24 cellular contexts compared by ENCODE assay signal in the genomic region with DNA sequence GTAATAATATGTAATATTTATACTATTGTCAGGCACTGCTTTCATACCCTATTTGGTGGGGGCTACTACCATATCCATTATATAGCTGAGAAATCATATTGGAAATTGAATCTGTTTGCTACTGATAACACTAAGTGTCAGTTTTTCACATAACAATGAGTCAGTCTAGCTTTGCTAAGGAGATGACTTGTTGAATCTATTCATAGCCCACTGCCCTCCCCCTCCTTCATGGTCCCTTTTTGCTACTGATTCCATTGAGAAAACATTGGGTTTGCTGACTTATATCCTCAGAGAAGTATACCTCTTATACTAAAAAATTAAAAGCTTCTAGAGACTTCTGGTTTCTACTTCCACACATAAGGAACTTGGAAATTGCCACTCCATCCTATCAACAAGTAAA.
DNase-seq lines count a peak whose midpoint lies in the region; ATAC-seq, FAIRE-seq and TF ChIP-seq lines count a peak whose summit lies in the region.
"Had no signal": no experiment of that assay in that cellular context is flagged by ENCODE, and none has a peak within 500 bp of the region (broad histone marks: within the 10 kb centered on the region; RNA-seq: fewer than 3 reads in every experiment).

No MANE protein-coding gene starts in this region.

- H3K27ac ChIP-seq in IMR-90 (ENCODE audit: insufficient read depth, low read length) (no peak overlapping the region), gastrocnemius medialis (no peak overlapping the region)
- H3K27ac ChIP-seq: 22Rv1, BLaER1, C4-2B, GM23248 had no signal

- no peak overlapping the region for H3K9ac ChIP-seq in IMR-90 (ENCODE audit: low read depth, low read length)
- H3K9ac ChIP-seq: BLaER1, GM23248 had no signal

- no peak overlapping the region for H2AK5ac ChIP-seq in IMR-90 (ENCODE audit: low read depth, low read length)

- in situ Hi-C loops in IMR-90 (cut with MboI; ENCODE audit: low sequenced_read_pairs) (no loop called here), gastrocnemius medialis (cut with MboI; ENCODE audit: low sequenced_read_pairs in 4 of 4) (no loop called here)

- peak; percentile 8 for DNase-seq in EH (ENCODE audit: low read depth)
- DNase-seq in IMR-90 = peak; percentile 44
- DNase-seq in OCI-M2 (lab: John Stamatoyannopoulos, UW; ENCODE audit: unreplicated experiment) = peak; percentile 4
- peak; percentile 2 for DNase-seq in choroid plexus epithelial cell (ENCODE audit: low read depth)
- no peak for DNase-seq in activated naive CD4-positive, alpha-beta T cell treated with Interleukin-2 at 50 U/mL for 16 hours
- no peak for DNase-seq in NCI-H69 (lab: John Stamatoyannopoulos, UW)
- no peak for DNase-seq in urothelium cell line (ENCODE audit: low spot score)
- no peak for DNase-seq in gastrocnemius medialis
- DNase-seq: Caco-2; CD4-positive, CD25-positive, alpha-beta regulatory T cell; CD8-positive, alpha-beta T cell; DMS153; DND-41; EL; GDM1; GM23248; H9 had no signal

- dilution Hi-C loops in IMR-90 (cut with HindIII; ENCODE audit: low sequenced_read_pairs, unreplicated experiment) = no loop called here

- intact Hi-C loops in IMR-90 (cut with micrococcal nuclease) = no loop called here
- intact Hi-C loops in gastrocnemius medialis (cut with DNase I; ENCODE audit: low total_unique reads) = no loop called here

- no peaks in the 10 kb centered on the region for H3K9me3 ChIP-seq in IMR-90 (ENCODE audit: control insufficient read depth, insufficient read depth, low read length)
- no peaks in the 10 kb centered on the region for H3K9me3 ChIP-seq in gastrocnemius medialis
- H3K9me3 ChIP-seq: BLaER1, Caco-2 had no signal

- BruUV-seq in IMR-90 (replicated peaks; lab: Mats Ljungman, UMichigan) = no TSS peak

- no peaks in the 10 kb centered on the region for H3K79me1 ChIP-seq in IMR-90 (ENCODE audit: low read depth in 1 of 2, low read length in 2 of 2)

- no peak overlapping the region for H2BK120ac ChIP-seq in IMR-90 (ENCODE audit: low read depth, low read length)

- no peaks in the 10 kb centered on the region for H4K20me1 ChIP-seq in IMR-90 (ENCODE audit: insufficient read depth, low read length)
- H4K20me1 ChIP-seq: BLaER1 had no signal

- no peak overlapping the region for H4K8ac ChIP-seq in IMR-90 (ENCODE audit: low read depth in 2 of 2, low read length in 2 of 2)

- no peak overlapping the region for H3K18ac ChIP-seq in IMR-90 (ENCODE audit: low read depth, low read length)

- H3K36me3 ChIP-seq in IMR-90 (ENCODE audit: control insufficient read depth, insufficient read depth, low read length) (no peaks in the 10 kb centered on the region), gastrocnemius medialis (no peaks in the 10 kb centered on the region)
- H3K36me3 ChIP-seq: BLaER1 had no signal

- FAIRE-seq in urothelium cell line (lab: Jason Lieb, UNC) = no peak
- FAIRE-seq: A204.1, GM12878, GM19239 had no signal

- no peak for TF ChIP-seq RAD21 in IMR-90 (IDR thresholded peaks at IDR 0.05; ENCODE audit: low read length)

- no peak overlapping the region for H3K14ac ChIP-seq in IMR-90 (replicated peaks; ENCODE audit: low read depth, low read length)

- TF ChIP-seq CTCF in IMR-90 (conservative IDR thresholded peaks at IDR 0.05; ENCODE audit: low read depth, low read length) = no peak
- no peak for TF ChIP-seq CTCF in choroid plexus epithelial cell (conservative IDR thresholded peaks at IDR 0.05; ENCODE audit: low read depth, low read length)
- TF ChIP-seq CTCF in gastrocnemius medialis (IDR thresholded peaks at IDR 0.05 in 4 of 5, conservative IDR thresholded peaks at IDR 0.05 in 1 of 5) = no peak

- H2AK9ac ChIP-seq in IMR-90 (replicated peaks; ENCODE audit: low read depth, low read length, poor library complexity) = no peak overlapping the region

- H3K4me2 ChIP-seq in IMR-90 (ENCODE audit: low read depth, low read length) = no peak overlapping the region
- H3K4me2 ChIP-seq: BLaER1 had no signal

- no peak overlapping the region for H4K5ac ChIP-seq in IMR-90 (ENCODE audit: low read depth, low read length)

- no peak overlapping the region for H3K23ac ChIP-seq in IMR-90 (ENCODE audit: low read depth, low read length)

- TF ChIP-seq POLR2A in IMR-90 (IDR thresholded peaks at IDR 0.05; ENCODE audit: low read depth, low read length) (no peak), gastrocnemius medialis (IDR thresholded peaks at IDR 0.05) (no peak)

- no peak overlapping the region for H2BK20ac ChIP-seq in IMR-90 (ENCODE audit: low read depth, low read length)

- H3K56ac ChIP-seq in IMR-90 (ENCODE audit: extremely low read depth, insufficient read depth, low read length) = no peak overlapping the region

- no peak overlapping the region for H3K4ac ChIP-seq in IMR-90 (ENCODE audit: low read depth, low read length)

- H2BK5ac ChIP-seq in IMR-90 (ENCODE audit: low read depth, low read length, poor library complexity, severe bottlenecking) = no peak overlapping the region

- H3K4me3 ChIP-seq in IMR-90 (ENCODE audit: insufficient read depth, low read depth, low read length) (no peak overlapping the region), choroid plexus epithelial cell (ENCODE audit: low read depth, low read length) (no peak overlapping the region), gastrocnemius medialis (no peak overlapping the region)
- H3K4me3 ChIP-seq: BLaER1, GM12878, GM23248 had no signal

- no peak for ATAC-seq in IMR-90 (ENCODE audit: low read depth)
- ATAC-seq in gastrocnemius medialis = no peak
- ATAC-seq: CD8-positive, alpha-beta T cell; GM12878; HCT116 had no signal

- H2BK15ac ChIP-seq in IMR-90 (ENCODE audit: low read depth, low read length) = no peak overlapping the region

- H2AFZ ChIP-seq in IMR-90 (replicated peaks; ENCODE audit: low read length, poor library complexity) = no peak overlapping the region
- H2AFZ ChIP-seq: GM23248 had no signal

- no peaks in the 10 kb centered on the region for H3K9me1 ChIP-seq in IMR-90 (ENCODE audit: insufficient read depth, low read length)

- no peak overlapping the region for H4K91ac ChIP-seq in IMR-90 (ENCODE audit: insufficient read depth, low read depth, low read length)

- H3K4me1 ChIP-seq in IMR-90 (ENCODE audit: control insufficient read depth, insufficient read depth, low read length) = no peaks in the 10 kb centered on the region
- H3K4me1 ChIP-seq in gastrocnemius medialis = no peaks in the 10 kb centered on the region
- H3K4me1 ChIP-seq: BLaER1, Caco-2 had no signal

- H3K27me3 ChIP-seq in IMR-90 (ENCODE audit: control insufficient read depth, insufficient read depth, low read length) (no peaks in the 10 kb centered on the region), gastrocnemius medialis (no peaks in the 10 kb centered on the region)
- H3K27me3 ChIP-seq: BLaER1 had no signal

- CTCF ChIA-PET in IMR-90 (lab: Yijun Ruan, JAX) = interaction anchor here (0.8 kb wide), 1 partner anchor 37 kb away, joined by 3 read pairs; no protein-coding TSS in a partner anchor

- POLR2A ChIA-PET in IMR-90 (lab: Charles Lee; ENCODE audit: unreplicated experiment) = no interaction called here

TF ChIP-seq in IMR-90, 13 proteins besides CTCF, POLR2A, EP300 and RAD21:
- no peak for TF ChIP-seq CHD1 (IDR thresholded peaks at IDR 0.05; ENCODE audit: low read depth, low read length)
- TF ChIP-seq FOS (IDR thresholded peaks at IDR 0.05; ENCODE audit: low read depth, low read length) = no peak
- TF ChIP-seq BHLHE40 (IDR thresholded peaks at IDR 0.05; ENCODE audit: low read depth, low read length) = no peak
- TF ChIP-seq, protein P1, sequence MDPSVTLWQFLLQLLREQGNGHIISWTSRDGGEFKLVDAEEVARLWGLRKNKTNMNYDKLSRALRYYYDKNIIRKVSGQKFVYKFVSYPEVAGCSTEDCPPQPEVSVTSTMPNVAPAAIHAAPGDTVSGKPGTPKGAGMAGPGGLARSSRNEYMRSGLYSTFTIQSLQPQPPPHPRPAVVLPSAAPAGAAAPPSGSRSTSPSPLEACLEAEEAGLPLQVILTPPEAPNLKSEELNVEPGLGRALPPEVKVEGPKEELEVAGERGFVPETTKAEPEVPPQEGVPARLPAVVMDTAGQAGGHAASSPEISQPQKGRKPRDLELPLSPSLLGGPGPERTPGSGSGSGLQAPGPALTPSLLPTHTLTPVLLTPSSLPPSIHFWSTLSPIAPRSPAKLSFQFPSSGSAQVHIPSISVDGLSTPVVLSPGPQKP (IDR thresholded peaks at IDR 0.05; ENCODE audit: borderline replicate concordance, low read depth, low read length) = no peak
- TF ChIP-seq, protein P2, sequence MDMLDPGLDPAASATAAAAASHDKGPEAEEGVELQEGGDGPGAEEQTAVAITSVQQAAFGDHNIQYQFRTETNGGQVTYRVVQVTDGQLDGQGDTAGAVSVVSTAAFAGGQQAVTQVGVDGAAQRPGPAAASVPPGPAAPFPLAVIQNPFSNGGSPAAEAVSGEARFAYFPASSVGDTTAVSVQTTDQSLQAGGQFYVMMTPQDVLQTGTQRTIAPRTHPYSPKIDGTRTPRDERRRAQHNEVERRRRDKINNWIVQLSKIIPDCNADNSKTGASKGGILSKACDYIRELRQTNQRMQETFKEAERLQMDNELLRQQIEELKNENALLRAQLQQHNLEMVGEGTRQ (IDR thresholded peaks at IDR 0.05; ENCODE audit: low read depth, low read length) = no peak
- TF ChIP-seq RFX5 (IDR thresholded peaks at IDR 0.05; ENCODE audit: low read depth, low read length) = no peak
- no peak for TF ChIP-seq MXI1 (IDR thresholded peaks at IDR 0.05; ENCODE audit: borderline replicate concordance, low read depth, low read length)
- no peak for TF ChIP-seq CEBPB (IDR thresholded peaks at IDR 0.05; ENCODE audit: low read depth, low read length)
- TF ChIP-seq SMC3 (IDR thresholded peaks at IDR 0.05; ENCODE audit: low read depth, low read length) = no peak
- TF ChIP-seq MAZ (IDR thresholded peaks at IDR 0.05; ENCODE audit: borderline replicate concordance, low read depth, low read length) = no peak
- no peak for TF ChIP-seq NFE2L2 (IDR thresholded peaks at IDR 0.05; ENCODE audit: low read depth, low read length)
- no peak for TF ChIP-seq RCOR1 (IDR thresholded peaks at IDR 0.05; ENCODE audit: insufficient replicate concordance, low read length)
- TF ChIP-seq MAFK (IDR thresholded peaks at IDR 0.05; ENCODE audit: low read depth, low read length) = no peak

Comparison
In these comparisons a context has a peak if more than half of its experiments do, and no peak if none do; other contexts are left out.
1. DNase-seq: peak in EH (single experiment), IMR-90 (single experiment), OCI-M2 (single experiment) and choroid plexus epithelial cell (single experiment); none in activated naive CD4-positive, alpha-beta T cell treated with Interleukin-2 at 50 U/mL for 16 hours (single experiment), NCI-H69 (single experiment), urothelium cell line (single experiment) and gastrocnemius medialis (0 of 2).